ENCODE assay signal across 29 cellular contexts in the genomic region with DNA sequence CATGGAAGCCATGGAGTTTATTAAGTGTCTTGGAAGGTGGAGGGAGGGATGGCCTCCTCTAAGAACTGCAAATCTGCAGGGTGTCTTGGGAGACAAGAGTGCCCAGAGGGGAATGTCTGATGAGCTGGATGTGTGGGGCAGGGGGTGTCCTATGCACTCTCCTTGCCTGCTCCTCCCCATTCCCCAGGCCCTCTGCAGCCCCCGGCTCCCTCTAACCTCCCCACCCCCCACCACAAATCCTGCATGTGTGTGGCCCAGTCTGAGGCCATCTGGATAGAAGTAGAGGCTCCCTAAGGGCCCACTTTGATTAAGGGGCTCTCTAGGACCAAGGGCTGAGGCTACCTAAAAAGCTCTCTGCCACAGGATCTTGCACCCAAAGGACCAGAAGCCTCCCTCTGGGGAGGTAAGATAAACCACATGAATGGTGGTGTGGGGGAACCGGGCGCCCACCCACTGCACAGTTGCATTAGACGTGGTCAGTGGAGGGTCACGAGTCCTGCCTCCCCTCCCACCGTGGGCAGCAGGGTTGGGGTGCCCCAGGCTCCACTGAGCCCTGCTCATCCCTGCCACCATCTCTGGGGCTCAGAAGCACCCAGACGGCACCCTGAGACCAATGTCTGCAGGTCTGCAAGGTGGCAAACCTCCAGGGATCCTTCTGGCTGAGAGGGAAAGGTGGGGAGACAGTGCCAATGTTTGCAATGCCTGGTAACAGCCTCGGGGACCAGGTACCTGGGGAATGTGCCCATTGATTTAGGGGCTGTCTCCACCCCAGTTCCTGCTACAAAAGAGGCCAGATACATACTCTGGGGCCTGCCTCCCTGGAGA. TPM values are rescaled to one million over a fixed set of nuclear protein-coding genes. Genes with fewer than 3 reads are reported as not detected.
DNase-seq lines count a peak whose midpoint lies in the region; ATAC-seq and TF ChIP-seq lines count a peak whose summit lies in the region.
"Had no signal": no experiment of that assay in that cellular context is flagged by ENCODE, and none has a peak within 500 bp of the region (broad histone marks: within the 10 kb centered on the region; RNA-seq: fewer than 3 reads in every experiment).

No MANE protein-coding gene starts in this region.

- H3K23ac ChIP-seq in IMR-90 (ENCODE audit: low read depth, low read length) (no peak overlapping the region), mesendoderm (ENCODE audit: low read length) (peak overlapping the region; percentile 6)

- POLR2A ChIA-PET in IMR-90 (lab: Charles Lee; ENCODE audit: unreplicated experiment) = no interaction called here
- POLR2A ChIA-PET in activated B cell treated with CpG ODN at 0.5 μM for 24 hours (lab: Charles Lee) = interaction anchor here (1.0 to 4.5 kb wide), 8 partner anchors 10 to 60 kb away, joined by 3 to 48 read pairs (median 6); a partner anchor contains a TSS

- H3K27ac Mint-ChIP-seq in activated B cell treated with CpG ODN at 0.5 μM for 24 hours = peak overlapping the region; percentile 35
- H3K27ac Mint-ChIP-seq: activated naive CD8-positive, alpha-beta T cell treated with anti-CD3 and anti-CD28 coated beads for 36 hours; nephron progenitor cell; T-helper 1 cell treated with Interleukin-12 subunit alpha and Interleukin-12 subunit beta and Interleukin-4 antibody, amounts not matched to agents 30 μg/mL and 1 μg/mL, for 36 hours had no signal

- no peak for TF ChIP-seq POLR2A in IMR-90 (IDR thresholded peaks at IDR 0.05; ENCODE audit: low read depth, low read length)

- intact Hi-C loops in IMR-90 (cut with micrococcal nuclease) (no loop called here), activated B cell treated with CpG ODN at 0.5 μM for 24 hours (cut with micrococcal nuclease) (no loop called here)

- H3K4me2 ChIP-seq in BLaER1 treated with 17β-estradiol and CSF1 and Interleukin-3, amounts not matched to agents 10 nM and 100 nM = peak overlapping the region in 8 of 11 experiments; percentile 20 to 65 (median 49); a peak in 14 of 22 replicates
- H3K4me2 ChIP-seq in IMR-90 (ENCODE audit: low read depth, low read length) (no peak overlapping the region), mesendoderm (ENCODE audit: low read length) (no peak overlapping the region)
- H3K4me2 ChIP-seq: SK-N-SH had no signal

- no peak for TF ChIP-seq CTCF in IMR-90 (conservative IDR thresholded peaks at IDR 0.05; ENCODE audit: low read depth, low read length)
- TF ChIP-seq CTCF in activated B cell treated with CpG ODN at 0.5 μM for 24 hours (IDR thresholded peaks at IDR 0.05) = no peak

- no peak overlapping the region for H2BK5ac ChIP-seq in IMR-90 (ENCODE audit: low read depth, low read length, poor library complexity, severe bottlenecking)
- no peak overlapping the region for H2BK5ac ChIP-seq in mesendoderm (ENCODE audit: low read length)

- H3K4me1 Mint-ChIP-seq in activated B cell treated with CpG ODN at 0.5 μM for 24 hours = peaks cover 28% of the 10 kb centered on the region

- dilution Hi-C loops in IMR-90 (cut with HindIII; ENCODE audit: low sequenced_read_pairs, unreplicated experiment) = no loop called here

- no peak overlapping the region for H2AFZ ChIP-seq in IMR-90 (replicated peaks; ENCODE audit: low read length, poor library complexity)

- WGBS in IMR-90 (ENCODE audit: extremely low coverage in 2 of 2, insufficient read length in 1 of 2), 2 experiments = no CpG with 5 or more reads among the region's 8 CpGs
- no CpG with 5 or more reads among the region's 8 CpGs for WGBS in mesendoderm (ENCODE audit: extremely low coverage, insufficient coverage, low lambda C conversion rate)

- no peaks in the 10 kb centered on the region for H3K9me3 ChIP-seq in BLaER1 treated with 17β-estradiol and CSF1 and Interleukin-3, amounts not matched to agents 10 nM and 100 nM (replicated peaks in 1 of 11)
- H3K9me3 ChIP-seq in IMR-90 (ENCODE audit: control insufficient read depth, insufficient read depth, low read length) = no peaks in the 10 kb centered on the region
- H3K9me3 ChIP-seq: gastroesophageal sphincter, mucosa of descending colon, SK-N-SH, upper lobe of left lung had no signal

- H4K20me1 ChIP-seq in BLaER1 treated with 17β-estradiol and CSF1 and Interleukin-3, amounts not matched to agents 10 nM and 100 nM = peaks cover 0 to 40% (median 0%) of the 10 kb centered on the region in 11 experiments; a peak in 4 of 22 replicates
- H4K20me1 ChIP-seq in IMR-90 (ENCODE audit: insufficient read depth, low read length) = no peaks in the 10 kb centered on the region

- H3K27me3 Mint-ChIP-seq in activated B cell treated with CpG ODN at 0.5 μM for 24 hours = no peaks in the 10 kb centered on the region

- no peak overlapping the region for H3K14ac ChIP-seq in IMR-90 (replicated peaks; ENCODE audit: low read depth, low read length)

- H3K18ac ChIP-seq in IMR-90 (ENCODE audit: low read depth, low read length) (no peak overlapping the region), mesendoderm (ENCODE audit: low read length) (no peak overlapping the region)

- H2AK5ac ChIP-seq in IMR-90 (ENCODE audit: low read depth, low read length) = no peak overlapping the region
- H2AK5ac ChIP-seq in mesendoderm (ENCODE audit: low read length) = no peak overlapping the region

- H3K56ac ChIP-seq in IMR-90 (ENCODE audit: extremely low read depth, insufficient read depth, low read length) (no peak overlapping the region), mesendoderm (ENCODE audit: low read length) (no peak overlapping the region)

- BruUV-seq in IMR-90 (replicated peaks; lab: Mats Ljungman, UMichigan) = no TSS peak

- DNase-seq in IMR-90 = no peak
- no peak for DNase-seq in activated B cell treated with CpG ODN at 0.5 μM for 24 hours
- no peak for DNase-seq in mesendoderm
- DNase-seq in activated naive CD4-positive, alpha-beta T cell treated with Interleukin-2 at 50 U/mL for 16 hours = no peak
- no peak for DNase-seq in amniotic stem cell (lab: John Stamatoyannopoulos, UW)
- DNase-seq in activated CD4-positive, CD25-positive, alpha-beta regulatory T cell treated with anti-CD3 and anti-CD28 coated beads, Interleukin-2, amount 50 U/mL, for 72 hours = no peak
- DNase-seq in RKO (ENCODE audit: low spot score) = no peak
- DNase-seq: activated effector memory CD4-positive, alpha-beta T cell treated with Interleukin-2 at 50 U/mL for 16 hours; activated naive CD8-positive, alpha-beta T cell treated with anti-CD3 and anti-CD28 coated beads for 36 hours; activated T-cell treated with anti-CD3 and anti-CD28 coated beads for 4 hours; caudate nucleus; dermis blood vessel endothelial cell; hippocampal formation; Kasumi-1; NCI-H510A; nephron progenitor cell; SK-N-SH; stimulated activated CD4-positive, alpha-beta T cell treated with anti-CD3 and anti-CD28 coated beads, Interleukin-2, amount 100 ng/mL, for 24 hours; substantia nigra had no signal

- peaks cover 23 to 49% (median 38%) of the 10 kb centered on the region in 11 experiments for H3K36me3 ChIP-seq in BLaER1 treated with 17β-estradiol and CSF1 and Interleukin-3, amounts not matched to agents 10 nM and 100 nM
- H3K36me3 ChIP-seq in IMR-90 (ENCODE audit: control insufficient read depth, insufficient read depth, low read length) (no peaks in the 10 kb centered on the region; the same call in 1 of the 2 replicates), mesendoderm (ENCODE audit: control insufficient read depth, insufficient read depth, low read length) (no peaks in the 10 kb centered on the region)

- H2BK15ac ChIP-seq in IMR-90 (ENCODE audit: low read depth, low read length) (no peak overlapping the region), mesendoderm (replicated peaks; ENCODE audit: low read depth) (no peak overlapping the region)

- H3K36me3 Mint-ChIP-seq in activated B cell treated with CpG ODN at 0.5 μM for 24 hours (ENCODE audit: low read depth) = peaks cover 31% of the 10 kb centered on the region
- H3K36me3 Mint-ChIP-seq: activated naive CD8-positive, alpha-beta T cell treated with anti-CD3 and anti-CD28 coated beads for 36 hours had no signal

- H3K79me1 ChIP-seq in IMR-90 (ENCODE audit: low read depth in 1 of 2, low read length in 2 of 2) (no peaks in the 10 kb centered on the region), mesendoderm (ENCODE audit: low read length) (no peaks in the 10 kb centered on the region)

- ATAC-seq in IMR-90 (ENCODE audit: low read depth) = no peak
- no peak for ATAC-seq in activated B cell treated with CpG ODN at 0.5 μM for 24 hours (ENCODE audit: low read depth)
- ATAC-seq: gastroesophageal sphincter, mucosa of descending colon, right cardiac atrium had no signal

- H3K9me1 ChIP-seq in IMR-90 (ENCODE audit: insufficient read depth, low read length) = no peaks in the 10 kb centered on the region

- H2AK9ac ChIP-seq in IMR-90 (replicated peaks; ENCODE audit: low read depth, low read length, poor library complexity) = peak overlapping the region; percentile 19

- no peak overlapping the region for H3K4me3 ChIP-seq in BLaER1 treated with 17β-estradiol and CSF1 and Interleukin-3, amounts not matched to agents 10 nM and 100 nM
- H3K4me3 ChIP-seq in IMR-90 (ENCODE audit: insufficient read depth, low read depth, low read length) = no peak overlapping the region
- H3K4me3 ChIP-seq in mesendoderm (ENCODE audit: low read length) = no peak overlapping the region
- H3K4me3 ChIP-seq: gastroesophageal sphincter, mucosa of descending colon, upper lobe of left lung had no signal

- H3K27ac ChIP-seq in BLaER1 treated with 17β-estradiol and CSF1 and Interleukin-3, amounts not matched to agents 10 nM and 100 nM = no peak overlapping the region
- H3K27ac ChIP-seq in IMR-90 (ENCODE audit: insufficient read depth, low read length) (no peak overlapping the region), mesendoderm (ENCODE audit: low read depth, low read length) (no peak overlapping the region)
- H3K27ac ChIP-seq: C4-2B, gastroesophageal sphincter, upper lobe of left lung had no signal

- H4K5ac ChIP-seq in IMR-90 (ENCODE audit: low read depth, low read length) = no peak overlapping the region
- H4K5ac ChIP-seq in mesendoderm (ENCODE audit: low read length) = no peak overlapping the region

- H2BK20ac ChIP-seq in IMR-90 (ENCODE audit: low read depth, low read length) = no peak overlapping the region

- H3K9ac ChIP-seq in BLaER1 treated with 17β-estradiol and CSF1 and Interleukin-3, amounts not matched to agents 10 nM and 100 nM = peak overlapping the region in 5 of 11 experiments; percentile 5 to 41 (median 15); a peak in 4 of 22 replicates
- H3K9ac ChIP-seq in IMR-90 (ENCODE audit: low read depth, low read length) = no peak overlapping the region
- H3K9ac ChIP-seq in mesendoderm (ENCODE audit: low read length) = no peak overlapping the region
- H3K9ac ChIP-seq: SK-N-SH had no signal

- in situ Hi-C loops in IMR-90 (cut with MboI; ENCODE audit: low sequenced_read_pairs) = loop anchor here (5.0 kb wide), 1 partner anchor 39 kb away; no protein-coding TSS in a partner anchor

- no peaks in the 10 kb centered on the region for H3K79me2 ChIP-seq in mesendoderm (ENCODE audit: control insufficient read depth, insufficient read depth, low read length)

- H4K91ac ChIP-seq in IMR-90 (ENCODE audit: insufficient read depth, low read depth, low read length) = no peak overlapping the region

- no peak for TF ChIP-seq RAD21 in IMR-90 (IDR thresholded peaks at IDR 0.05; ENCODE audit: low read length)

- no peak overlapping the region for H2BK120ac ChIP-seq in IMR-90 (ENCODE audit: low read depth, low read length)
- no peak overlapping the region for H2BK120ac ChIP-seq in mesendoderm (ENCODE audit: low read depth, low read length)

- H3K4me1 ChIP-seq in BLaER1 treated with 17β-estradiol and CSF1 and Interleukin-3, amounts not matched to agents 10 nM and 100 nM = peaks cover 20 to 51% (median 39%) of the 10 kb centered on the region in 10 experiments
- H3K4me1 ChIP-seq in IMR-90 (ENCODE audit: control insufficient read depth, insufficient read depth, low read length) (peaks cover 2% of the 10 kb centered on the region; the same call in 1 of the 2 replicates), mesendoderm (ENCODE audit: control insufficient read depth, low read depth, low read length) (no peaks in the 10 kb centered on the region)

- H3K9me3 Mint-ChIP-seq in activated B cell treated with CpG ODN at 0.5 μM for 24 hours = no peaks in the 10 kb centered on the region
- H3K9me3 Mint-ChIP-seq: activated naive CD8-positive, alpha-beta T cell treated with anti-CD3 and anti-CD28 coated beads for 36 hours; nephron progenitor cell; T-helper 1 cell treated with Interleukin-12 subunit alpha and Interleukin-12 subunit beta and Interleukin-4 antibody, amounts not matched to agents 30 μg/mL and 1 μg/mL, for 36 hours had no signal

- no peak overlapping the region for H3K4me3 Mint-ChIP-seq in activated B cell treated with CpG ODN at 0.5 μM for 24 hours
- H3K4me3 Mint-ChIP-seq: activated naive CD8-positive, alpha-beta T cell treated with anti-CD3 and anti-CD28 coated beads for 36 hours; nephron progenitor cell; T-helper 1 cell treated with Interleukin-12 subunit alpha and Interleukin-12 subunit beta and Interleukin-4 antibody, amounts not matched to agents 30 μg/mL and 1 μg/mL, for 36 hours had no signal

- CTCF ChIA-PET in IMR-90 (lab: Yijun Ruan, JAX) = no interaction called here
- CTCF ChIA-PET in activated B cell treated with CpG ODN at 0.5 μM for 24 hours (lab: Charles Lee) = interaction anchor here (1.0 to 5.6 kb wide), 9 partner anchors 8 to 36 kb away, joined by 3 to 129 read pairs (median 5); a partner anchor contains a TSS

- H4K8ac ChIP-seq in IMR-90 (ENCODE audit: low read depth in 2 of 2, low read length in 2 of 2) (no peak overlapping the region), mesendoderm (ENCODE audit: low read depth, low read length) (no peak overlapping the region)

- H3K4ac ChIP-seq in IMR-90 (ENCODE audit: low read depth, low read length) = no peak overlapping the region
- no peak overlapping the region for H3K4ac ChIP-seq in mesendoderm (ENCODE audit: low read depth, low read length)

- no peaks in the 10 kb centered on the region for H3K27me3 ChIP-seq in BLaER1 treated with 17β-estradiol and CSF1 and Interleukin-3, amounts not matched to agents 10 nM and 100 nM
- H3K27me3 ChIP-seq in IMR-90 (ENCODE audit: control insufficient read depth, insufficient read depth, low read length) (0 out of 2 replicates have a peak, but pooled peaks cover 5% of the 10 kb centered on the region), mesendoderm (ENCODE audit: insufficient read depth, low read length, poor library complexity) (no peaks in the 10 kb centered on the region)
- H3K27me3 ChIP-seq: gastroesophageal sphincter, upper lobe of left lung had no signal

RNA-seq across cellular contexts. Expression of a gene that starts 0.6 kb away (rescaled TPM):
- total RNA-seq in IMR-90 (2012; rRNA removed) (not detected in 2 replicates), activated B cell treated with CpG ODN at 0.5 μM for 24 hours (0.55 TPM in 1 of 2 replicates, not detected in the other)
- 0.19 and 0.21 TPM in 2 replicates for polyA plus RNA-seq in IMR-90 (2012; rRNA removed)
- polyA plus RNA-seq in IMR-90 (2012; cell fraction: cytosol; rRNA removed) = 0.08 and 0.32 TPM in 2 replicates
- 0.92 and 1.8 TPM in 2 replicates for polyA plus RNA-seq in IMR-90 (2012; cell fraction: nucleus; rRNA removed; ENCODE audit: low replicate concordance)
- polyA plus RNA-seq in mesendoderm (2013, experiment 1 of 2) = 0.15 TPM
- polyA plus RNA-seq in mesendoderm (2013, experiment 2 of 2) = 0.14 TPM
- total RNA-seq: astrocyte, dermis blood vessel endothelial cell, gastroesophageal sphincter, liver, mucosa of descending colon, right cardiac atrium, RPMI7951, upper lobe of left lung had no signal
- polyA plus RNA-seq: liver, right cardiac atrium had no signal

RNA-seq across cellular contexts. Expression of a gene that starts 15.1 kb away (rescaled TPM):
- total RNA-seq in IMR-90 (2012; rRNA removed) (17.6 and 20.0 TPM in 2 replicates), activated B cell treated with CpG ODN at 0.5 μM for 24 hours (39.0 and 40.3 TPM in 2 replicates)
- polyA plus RNA-seq in IMR-90 (2012; rRNA removed) = 14.3 and 17.6 TPM in 2 replicates
- polyA plus RNA-seq in IMR-90 (2012; cell fraction: cytosol; rRNA removed) = 9.1 and 12.2 TPM in 2 replicates
- polyA plus RNA-seq in IMR-90 (2012; cell fraction: nucleus; rRNA removed; ENCODE audit: low replicate concordance) = 43.5 and 62.5 TPM in 2 replicates
- 21.4 TPM for polyA plus RNA-seq in mesendoderm (2013, experiment 1 of 2)
- polyA plus RNA-seq in mesendoderm (2013, experiment 2 of 2) = 21.3 TPM

RNA-seq across cellular contexts. Expression of a gene that starts 33.2 kb away (rescaled TPM):
- total RNA-seq in IMR-90 (2012; rRNA removed) = 1.3 and 1.4 TPM in 2 replicates
- 8.3 and 10.0 TPM in 2 replicates for polyA plus RNA-seq in IMR-90 (2012; rRNA removed)
- 6.7 and 10.1 TPM in 2 replicates for polyA plus RNA-seq in IMR-90 (2012; cell fraction: cytosol; rRNA removed)
- 29.5 and 54.3 TPM in 2 replicates for polyA plus RNA-seq in IMR-90 (2012; cell fraction: nucleus; rRNA removed; ENCODE audit: low replicate concordance)
- 150 and 189 TPM in 2 replicates for total RNA-seq in activated B cell treated with CpG ODN at 0.5 μM for 24 hours
- polyA plus RNA-seq in mesendoderm (2013, experiment 1 of 2) = 12.3 TPM
- polyA plus RNA-seq in mesendoderm (2013, experiment 2 of 2) = 11.8 TPM

Comparison
In these comparisons a context has a peak if more than half of its experiments do, and no peak if none do; other contexts are left out.
1. H3K4me2 ChIP-seq: peak in BLaER1 treated with 17β-estradiol and CSF1 and Interleukin-3, amounts not matched to agents 10 nM and 100 nM (8 of 11); none in IMR-90 (single experiment) and mesendoderm (single experiment).
2. RNA of a gene that starts 33.2 kb away (total RNA-seq): 150 to 189 TPM in activated B cell treated with CpG ODN at 0.5 μM for 24 hours; 1.3 to 1.4 TPM in IMR-90; every median in the first group is over 10 times any median in the second.